In genomic region chr2:33766175-33766574, GRCh38 we compare ENCODE assay signal across 18 cellular contexts.
"Had no signal": no experiment of that assay in that cellular context is flagged by ENCODE, and none has a peak within 500 bp of the region (broad histone marks: within the 10 kb centered on the region; RNA-seq: fewer than 3 reads in every experiment).

No MANE protein-coding gene starts in this region.

- H3K27ac ChIP-seq: colonic mucosa, esophagus muscularis mucosa, foreskin keratinocyte, gastrocnemius medialis, heart right ventricle, left lung, lower lobe of right lung had no signal

- ATAC-seq: effector memory CD8-positive, alpha-beta T cell; foreskin keratinocyte; gastrocnemius medialis; heart right ventricle; left cardiac atrium; left lung; left ventricle myocardium superior; lower lobe of right lung; mucosa of descending colon had no signal

- H3K36me3 ChIP-seq: colonic mucosa, esophagus muscularis mucosa, gastrocnemius medialis, heart right ventricle, left lung, lower lobe of right lung had no signal

- H3K4me1 ChIP-seq: colonic mucosa, esophagus muscularis mucosa, foreskin keratinocyte, gastrocnemius medialis, left lung, lower lobe of right lung had no signal

- H3K27me3 ChIP-seq: colonic mucosa, esophagus muscularis mucosa, foreskin keratinocyte, gastrocnemius medialis, heart right ventricle, left lung had no signal

- DNase-seq: colonic mucosa; cortex of kidney; effector CD8-positive, alpha-beta T cell; effector memory CD8-positive, alpha-beta T cell; endodermal cell; foreskin keratinocyte; gastrocnemius medialis; glutamatergic neuron; head of caudate nucleus; heart right ventricle; hippocampal formation; left cardiac atrium; left lung; left ventricle myocardium superior; lower lobe of right lung; mesenchymal stem cell; mucosa of descending colon had no signal

- H3K9me3 ChIP-seq: colonic mucosa, esophagus muscularis mucosa, gastrocnemius medialis, heart right ventricle, left lung, lower lobe of right lung had no signal

- H3K4me3 ChIP-seq: colonic mucosa, esophagus muscularis mucosa, gastrocnemius medialis, heart right ventricle, left lung, lower lobe of right lung, mucosa of descending colon had no signal
